Comparison of ENCODE assay signal across 18 cellular contexts in genomic region chr19:10918359-10918758, GRCh38. TPM values are rescaled to one million over a fixed set of nuclear protein-coding genes. Genes with fewer than 3 reads are reported as not detected.
A peak's percentile ranks its signal among the peaks of the same experiment; 100 is the strongest.
DNase-seq lines count a peak whose midpoint lies in the region; ATAC-seq and TF ChIP-seq lines count a peak whose summit lies in the region.
"Had no signal": no experiment of that assay in that cellular context is flagged by ENCODE, and none has a peak within 500 bp of the region (broad histone marks: within the 10 kb centered on the region; RNA-seq: fewer than 3 reads in every experiment).

No MANE protein-coding gene starts in this region.

- ATAC-seq in Right ventricle myocardium superior (ENCODE audit: poor library complexity): no peak
- ATAC-seq in left cardiac atrium: no peak
- ATAC-seq in body of pancreas: no peak
- no peak for ATAC-seq in HG03565 (IDR thresholded peaks at IDR 0.05; ENCODE audit: unreplicated experiment)
- ATAC-seq: A549, PC-3 had no signal

- TF ChIP-seq CTCF in body of pancreas (IDR thresholded peaks at IDR 0.05) (no peak), type B pancreatic cell (conservative IDR thresholded peaks at IDR 0.05) (no peak)

- 92 to 95% methylated on average over 9 to 11 of the region's 11 CpGs for WGBS in body of pancreas, 2 donors

- intact Hi-C loops in Right ventricle myocardium superior (cut with DNase I): no loop called here
- intact Hi-C loops in left cardiac atrium (cut with DNase I): loop anchor here in 1 of 2 donors (5.0 kb wide), 1 partner anchor 36 kb away; no protein-coding TSS in a partner anchor
- intact Hi-C loops in body of pancreas (cut with DNase I): no loop called here

- H3K9me3 Mint-ChIP-seq in type B pancreatic cell: no peaks in the 10 kb centered on the region
- H3K9me3 Mint-ChIP-seq: CD4-positive, alpha-beta T cell had no signal

- no peaks in the 10 kb centered on the region for H3K4me1 Mint-ChIP-seq in type B pancreatic cell (ENCODE audit: unreplicated experiment)

- H3K27ac Mint-ChIP-seq in type B pancreatic cell: peak overlapping the region; percentile 51
- H3K27ac Mint-ChIP-seq: CD4-positive, alpha-beta T cell had no signal

- no peaks in the 10 kb centered on the region for H3K27me3 Mint-ChIP-seq in type B pancreatic cell
- H3K27me3 Mint-ChIP-seq: CD4-positive, alpha-beta T cell had no signal

- TF ChIP-seq POLR2A in body of pancreas (IDR thresholded peaks at IDR 0.05): no peak

- peaks cover 0 to 9% of the 10 kb centered on the region in 2 donors for H3K36me3 ChIP-seq in body of pancreas (replicated peaks in 1 of 2; ENCODE audit: insufficient read depth in 1 of 2, low read depth in 2 of 2)
- H3K36me3 ChIP-seq: SJCRH30 had no signal

- H3K9me3 ChIP-seq in body of pancreas: no peaks in the 10 kb centered on the region
- H3K9me3 ChIP-seq: A549, Caco-2, SJCRH30 had no signal

- DNase-seq in Right ventricle myocardium superior: peak; percentile 22
- no peak for DNase-seq in left cardiac atrium
- peak; percentile 23 for DNase-seq in NCI-H510A (lab: John Stamatoyannopoulos, UW)
- no peak for DNase-seq in body of pancreas
- DNase-seq in type B pancreatic cell (ENCODE audit: extremely low spot score, unreplicated experiment): no peak
- DNase-seq in cerebellum (ENCODE audit: low spot score): no peak
- DNase-seq: Caco-2; CD4-positive, alpha-beta T cell; GF-D8; NCI-H1417 treated with DMSO at 0.1 percent for 48 hours; NCI-H187 treated with DMSO at 0.1 percent for 48 hours; NCI-H524; PC-3; RPMI8226; SJCRH30 had no signal

- peaks cover 19% of the 10 kb centered on the region for H3K4me1 ChIP-seq in body of pancreas
- H3K4me1 ChIP-seq: Caco-2 had no signal

- no peak overlapping the region for H3K4me3 Mint-ChIP-seq in type B pancreatic cell
- H3K4me3 Mint-ChIP-seq: CD4-positive, alpha-beta T cell had no signal

- no peak overlapping the region for H3K4me3 ChIP-seq in body of pancreas
- H3K4me3 ChIP-seq: A549, SJCRH30 had no signal

- H3K27ac ChIP-seq in body of pancreas: peak overlapping the region in 3 of 4 donors; percentile 22 to 37 (median 27)
- H3K27ac ChIP-seq: A549, HL-60, SJCRH30 had no signal

- peaks cover 3% of the 10 kb centered on the region for H3K36me3 Mint-ChIP-seq in type B pancreatic cell

- H3K27me3 ChIP-seq in body of pancreas: no peaks in the 10 kb centered on the region
- H3K27me3 ChIP-seq: SJCRH30 had no signal

RNA-seq across cellular contexts. Expression of gene YIPF2, which starts 10.1 kb away (rescaled TPM):
- total RNA-seq in Right ventricle myocardium superior: 13.7 TPM
- total RNA-seq in left cardiac atrium: 10 to 100 TPM; 26.5 to 31.8 TPM
- 10 to 100 TPM; 52.7 to 55.3 TPM for total RNA-seq in body of pancreas
- 58.5 and 124 TPM in 2 replicates for total RNA-seq in type B pancreatic cell (ENCODE audit: low replicate concordance)
- 30.0 TPM for total RNA-seq in cerebellum

RNA-seq across cellular contexts. Expression of gene TIMM29, which starts 10.3 kb away (rescaled TPM):
- total RNA-seq in Right ventricle myocardium superior (11.8 TPM), left cardiac atrium (10 to 100 TPM; 12.7 to 15.1 TPM), body of pancreas (10 to 100 TPM; 26.5 to 34.6 TPM), type B pancreatic cell (ENCODE audit: low replicate concordance) (31.8 and 33.7 TPM in 2 replicates), cerebellum (18.7 TPM)

RNA-seq across cellular contexts. Expression of gene SMARCA4, which starts 42.5 kb away (rescaled TPM):
- total RNA-seq in Right ventricle myocardium superior (34.7 TPM), left cardiac atrium (10 to 100 TPM; 43.5 to 53.6 TPM), body of pancreas (100 to 1,000 TPM in 1 of 2 donors, 10 to 100 TPM in 1; 56.3 to 120 TPM), type B pancreatic cell (ENCODE audit: low replicate concordance) (182 and 244 TPM in 2 replicates), cerebellum (118 TPM)

RNA-seq across cellular contexts. Expression of gene CARM1, which starts 47.0 kb away (rescaled TPM):
- 29.9 TPM for total RNA-seq in Right ventricle myocardium superior
- total RNA-seq in left cardiac atrium: 10 to 100 TPM; 31.9 to 32.4 TPM
- total RNA-seq in body of pancreas: 10 to 100 TPM in 1 of 2 donors, 1 to 10 TPM in 1; 6.3 to 11.7 TPM
- 81.9 and 104 TPM in 2 replicates for total RNA-seq in type B pancreatic cell (ENCODE audit: low replicate concordance)
- total RNA-seq in cerebellum: 26.0 TPM

Comparison
In these comparisons a context has a peak if more than half of its experiments do, and no peak if none do; other contexts are left out.
1. DNase-seq: peak in Right ventricle myocardium superior (single experiment) and NCI-H510A (single experiment); none in left cardiac atrium (single experiment), body of pancreas (0 of 4), type B pancreatic cell (single experiment) and cerebellum (single experiment).